Comparison of ENCODE assay signal across 33 cellular contexts in the genomic region with DNA sequence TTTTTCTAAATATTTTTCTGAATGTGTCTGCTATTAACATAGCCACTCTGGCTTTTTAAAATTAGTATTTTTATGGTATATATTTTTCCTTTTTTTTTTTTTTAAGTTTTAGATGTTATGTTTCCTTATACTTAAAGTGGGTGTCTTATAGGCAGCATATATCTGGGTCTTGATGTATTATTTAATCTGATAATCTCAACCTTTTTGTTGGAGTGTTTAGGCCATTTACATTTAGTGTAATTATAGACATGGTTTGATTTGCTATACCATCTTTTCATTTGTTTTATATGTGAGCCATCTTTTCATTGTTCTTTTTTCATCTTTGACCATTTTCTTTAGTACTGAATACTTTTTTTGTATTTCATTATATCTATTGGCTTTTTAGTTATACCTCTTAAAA.
"Had no signal": no experiment of that assay in that cellular context is flagged by ENCODE, and none has a peak within 500 bp of the region (broad histone marks: within the 10 kb centered on the region; RNA-seq: fewer than 3 reads in every experiment).

No MANE protein-coding gene starts in this region.

- H3K4me1 Mint-ChIP-seq: activated B cell treated with CpG ODN at 0.5 μM for 24 hours; activated naive CD4-positive, alpha-beta T cell treated with anti-CD3 and anti-CD28 coated beads, Interleukin-2, amount 10 ng/mL, durations not matched to agents 7 days and 5 days; activated naive CD8-positive, alpha-beta T cell treated with anti-CD3 and anti-CD28 coated beads, Interleukin-2, amount 10 ng/mL, durations not matched to agents 7 days and 5 days; central memory CD8-positive, alpha-beta T cell; endodermal cell had no signal

- H3K36me3 ChIP-seq: brain microvascular endothelial cell, WERI-Rb-1 had no signal

- H3K4me3 ChIP-seq: coronary artery, dorsolateral prefrontal cortex, esophagus muscularis mucosa, gastroesophageal sphincter had no signal

- H3K4me1 ChIP-seq: esophagus muscularis mucosa, foreskin keratinocyte, gastroesophageal sphincter had no signal

- H3K27ac ChIP-seq: brain microvascular endothelial cell, coronary artery, dorsolateral prefrontal cortex, esophagus muscularis mucosa, foreskin keratinocyte, gastroesophageal sphincter, WERI-Rb-1 had no signal

- FAIRE-seq: astrocyte, bronchial epithelial cell had no signal

- H3K4me3 Mint-ChIP-seq: activated B cell treated with CpG ODN at 0.5 μM for 24 hours; activated CD8-positive, alpha-beta T cell treated with anti-CD3 and anti-CD28 coated beads for 36 hours; activated naive CD4-positive, alpha-beta T cell treated with anti-CD3 and anti-CD28 coated beads, Interleukin-2, amount 10 ng/mL, durations not matched to agents 7 days and 5 days; activated naive CD8-positive, alpha-beta T cell treated with anti-CD3 and anti-CD28 coated beads, Interleukin-2, amount 10 ng/mL, durations not matched to agents 7 days and 5 days; activated T-cell treated with anti-CD3 and anti-CD28 coated beads, Interleukin-2, amount 50 U/mL, for 4 hours; central memory CD8-positive, alpha-beta T cell; dendritic cell treated with granulocyte-macrophage colony-stimulating factor and Interleukin-4, amounts not matched to agents 40 ng/mL and 50 ng/mL, for 4 days; endodermal cell; T-helper 17 cell; T-helper 2 cell treated with Interferon-gamma antibody and Interleukin-4, amounts not matched to agents 5 μg/mL and 100 μg/mL, for 36 hours had no signal

- H3K27me3 Mint-ChIP-seq: activated B cell treated with CpG ODN at 0.5 μM for 24 hours; activated CD8-positive, alpha-beta T cell treated with anti-CD3 and anti-CD28 coated beads for 36 hours; activated naive CD4-positive, alpha-beta T cell treated with anti-CD3 and anti-CD28 coated beads, Interleukin-2, amount 10 ng/mL, durations not matched to agents 7 days and 5 days; activated naive CD8-positive, alpha-beta T cell treated with anti-CD3 and anti-CD28 coated beads, Interleukin-2, amount 10 ng/mL, durations not matched to agents 7 days and 5 days; central memory CD8-positive, alpha-beta T cell; dendritic cell treated with granulocyte-macrophage colony-stimulating factor and Interleukin-4, amounts not matched to agents 40 ng/mL and 50 ng/mL, for 4 days; T-helper 17 cell had no signal

- H3K27me3 ChIP-seq: brain microvascular endothelial cell, dorsolateral prefrontal cortex, esophagus muscularis mucosa, foreskin keratinocyte, gastroesophageal sphincter had no signal

- ATAC-seq: activated CD4-positive, CD25-positive, alpha-beta regulatory T cell treated with anti-CD3 and anti-CD28 coated beads, Interleukin-2, amount 50 U/mL, for 24 hours; activated CD8-positive, alpha-beta T cell treated with anti-CD3 and anti-CD28 coated beads for 36 hours; activated naive CD4-positive, alpha-beta T cell treated with anti-CD3 and anti-CD28 coated beads, Interleukin-2, amount 50 U/mL, for 72 hours; activated T-cell treated with anti-CD3 and anti-CD28 coated beads, Interleukin-2, amount 50 U/mL, for 4 hours; foreskin keratinocyte; gastroesophageal sphincter; T-helper 17 cell had no signal

- DNase-seq: activated B cell treated with CpG ODN at 0.5 μM for 24 hours; activated CD4-positive, alpha-beta T cell treated with anti-CD3 and anti-CD28 coated beads for 48 hours; activated CD4-positive, alpha-beta T cell treated with anti-CD3 and anti-CD28 coated beads, Interleukin-2, amount 50 U/mL, for 1 hour; activated CD4-positive, alpha-beta T cell treated with anti-CD3 and anti-CD28 coated beads, Interleukin-2, amount 50 U/mL, for 48 hours; activated CD8-positive, alpha-beta memory T cell treated with anti-CD3 and anti-CD28 coated beads for 24 hours; activated CD8-positive, alpha-beta T cell treated with anti-CD3 and anti-CD28 coated beads for 36 hours; activated gamma-delta T cell; activated naive CD4-positive, alpha-beta T cell; activated naive CD4-positive, alpha-beta T cell treated with anti-CD3 and anti-CD28 coated beads, Interleukin-2, amount 10 ng/mL, durations not matched to agents 7 days and 5 days; activated naive CD8-positive, alpha-beta T cell treated with anti-CD3 and anti-CD28 coated beads, Interleukin-2, amount 10 ng/mL, durations not matched to agents 7 days and 5 days; activated T-cell treated with anti-CD3 and anti-CD28 coated beads, Interleukin-2, amount 50 U/mL, for 4 hours; amniotic stem cell; anterior cingulate cortex; brain microvascular endothelial cell; dorsolateral prefrontal cortex; effector memory CD4-positive, alpha-beta T cell; endodermal cell; erythroblast; foreskin keratinocyte; T-helper 1 cell; T-helper 17 cell; T1000; WERI-Rb-1 had no signal

- H3K27ac Mint-ChIP-seq: activated B cell treated with CpG ODN at 0.5 μM for 24 hours; activated CD8-positive, alpha-beta T cell treated with anti-CD3 and anti-CD28 coated beads for 36 hours; activated naive CD4-positive, alpha-beta T cell treated with anti-CD3 and anti-CD28 coated beads, Interleukin-2, amount 10 ng/mL, durations not matched to agents 7 days and 5 days; activated naive CD4-positive, alpha-beta T cell treated with anti-CD3 and anti-CD28 coated beads, Interleukin-2, amount 50 U/mL, for 72 hours; activated naive CD8-positive, alpha-beta T cell treated with anti-CD3 and anti-CD28 coated beads, Interleukin-2, amount 10 ng/mL, durations not matched to agents 7 days and 5 days; dendritic cell treated with granulocyte-macrophage colony-stimulating factor and Interleukin-4, amounts not matched to agents 40 ng/mL and 50 ng/mL, for 4 days; endodermal cell; T-helper 17 cell; T-helper 2 cell treated with Interferon-gamma antibody and Interleukin-4, amounts not matched to agents 5 μg/mL and 100 μg/mL, for 36 hours had no signal
